Comparison of ENCODE assay signal across 14 cellular contexts in genomic region chr2:121205321-121205942, GRCh38.
DNase-seq lines count a peak whose midpoint lies in the region; TF ChIP-seq lines count a peak whose summit lies in the region.
"Had no signal": no experiment of that assay in that cellular context is flagged by ENCODE, and none has a peak within 500 bp of the region (broad histone marks: within the 10 kb centered on the region; RNA-seq: fewer than 3 reads in every experiment).

No MANE protein-coding gene starts in this region.

- H3K9me3 ChIP-seq in MG63: no peaks in the 10 kb centered on the region
- H3K9me3 ChIP-seq: mucosa of descending colon had no signal

- H3K4me1 Mint-ChIP-seq in endothelial cell (ENCODE audit: unreplicated experiment): no peaks in the 10 kb centered on the region
- H3K4me1 Mint-ChIP-seq: activated naive CD8-positive, alpha-beta T cell treated with anti-CD3 and anti-CD28 coated beads, Interleukin-2, amount 10 ng/mL, durations not matched to agents 7 days and 5 days had no signal

- H3K9me3 Mint-ChIP-seq in endothelial cell (ENCODE audit: unreplicated experiment): no peaks in the 10 kb centered on the region
- H3K9me3 Mint-ChIP-seq: activated naive CD8-positive, alpha-beta T cell treated with anti-CD3 and anti-CD28 coated beads, Interleukin-2, amount 10 ng/mL, durations not matched to agents 7 days and 5 days; CD8-positive, alpha-beta T cell; dendritic cell treated with granulocyte-macrophage colony-stimulating factor and Interleukin-4, amounts not matched to agents 40 ng/mL and 50 ng/mL, for 4 days had no signal

- no peaks in the 10 kb centered on the region for H3K36me3 ChIP-seq in MG63

- H3K4me3 ChIP-seq in MG63 (no peak overlapping the region), epithelial cell of esophagus (ENCODE audit: low read length) (no peak overlapping the region)
- H3K4me3 ChIP-seq: mucosa of descending colon had no signal

- H3K27me3 Mint-ChIP-seq in endothelial cell (ENCODE audit: unreplicated experiment): peaks cover 5% of the 10 kb centered on the region
- H3K27me3 Mint-ChIP-seq: activated naive CD8-positive, alpha-beta T cell treated with anti-CD3 and anti-CD28 coated beads, Interleukin-2, amount 10 ng/mL, durations not matched to agents 7 days and 5 days had no signal

- H3K4me3 Mint-ChIP-seq in endothelial cell (ENCODE audit: unreplicated experiment): no peak overlapping the region
- H3K4me3 Mint-ChIP-seq: activated naive CD8-positive, alpha-beta T cell treated with anti-CD3 and anti-CD28 coated beads, Interleukin-2, amount 10 ng/mL, durations not matched to agents 7 days and 5 days; CD8-positive, alpha-beta T cell; dendritic cell treated with granulocyte-macrophage colony-stimulating factor and Interleukin-4, amounts not matched to agents 40 ng/mL and 50 ng/mL, for 4 days had no signal

- no peak overlapping the region for H3K27ac Mint-ChIP-seq in endothelial cell (ENCODE audit: unreplicated experiment)
- H3K27ac Mint-ChIP-seq: activated naive CD8-positive, alpha-beta T cell treated with anti-CD3 and anti-CD28 coated beads, Interleukin-2, amount 10 ng/mL, durations not matched to agents 7 days and 5 days; CD8-positive, alpha-beta T cell; dendritic cell treated with granulocyte-macrophage colony-stimulating factor and Interleukin-4, amounts not matched to agents 40 ng/mL and 50 ng/mL, for 4 days had no signal

- TF ChIP-seq CTCF in epithelial cell of esophagus (IDR thresholded peaks at IDR 0.05; ENCODE audit: insufficient read depth, low read depth, low read length, missing control alignments): no peak
- no peak for TF ChIP-seq CTCF in endothelial cell (IDR thresholded peaks at IDR 0.05; ENCODE audit: unreplicated experiment)

- H3K27me3 ChIP-seq in MG63: no peaks in the 10 kb centered on the region

- DNase-seq in DMS79 treated with DMSO at 0.1 percent for 48 hours (lab: John Stamatoyannopoulos, UW): peak; percentile 74
- DNase-seq in MG63: peak; percentile 45
- DNase-seq in epithelial cell of esophagus (ENCODE audit: low read depth): peak; percentile 18
- peak; percentile 28 for DNase-seq in putamen (ENCODE audit: low spot score)
- DNase-seq in HPDE6-E6E7 (ENCODE audit: extremely low spot score): no peak
- DNase-seq in endothelial cell (ENCODE audit: low spot score): no peak
- DNase-seq in NCI-H187 (lab: John Stamatoyannopoulos, UW): no peak
- DNase-seq: activated CD4-positive, CD25-positive, alpha-beta regulatory T cell; activated CD8-positive, alpha-beta memory T cell treated with anti-CD3 and anti-CD28 coated beads, Interleukin-2, amount 50 U/mL, for 48 hours; activated naive CD8-positive, alpha-beta T cell treated with anti-CD3 and anti-CD28 coated beads, Interleukin-2, amount 10 ng/mL, durations not matched to agents 7 days and 5 days; CD8-positive, alpha-beta T cell; mucosa of descending colon; NCI-H2081 had no signal

- no peaks in the 10 kb centered on the region for H3K36me3 Mint-ChIP-seq in endothelial cell (ENCODE audit: low read depth, unreplicated experiment)
- H3K36me3 Mint-ChIP-seq: activated naive CD8-positive, alpha-beta T cell treated with anti-CD3 and anti-CD28 coated beads, Interleukin-2, amount 10 ng/mL, durations not matched to agents 7 days and 5 days; CD8-positive, alpha-beta T cell had no signal

Comparison
In these comparisons a context has a peak if more than half of its experiments do, and no peak if none do; other contexts are left out.
1. DNase-seq: peak in DMS79 treated with DMSO at 0.1 percent for 48 hours (single experiment), MG63 (single experiment), epithelial cell of esophagus (single experiment) and putamen (single experiment); none in HPDE6-E6E7 (single experiment), endothelial cell (single experiment) and NCI-H187 (0 of 2).